ENCODE assay signal across 18 cellular contexts in the genomic region with DNA sequence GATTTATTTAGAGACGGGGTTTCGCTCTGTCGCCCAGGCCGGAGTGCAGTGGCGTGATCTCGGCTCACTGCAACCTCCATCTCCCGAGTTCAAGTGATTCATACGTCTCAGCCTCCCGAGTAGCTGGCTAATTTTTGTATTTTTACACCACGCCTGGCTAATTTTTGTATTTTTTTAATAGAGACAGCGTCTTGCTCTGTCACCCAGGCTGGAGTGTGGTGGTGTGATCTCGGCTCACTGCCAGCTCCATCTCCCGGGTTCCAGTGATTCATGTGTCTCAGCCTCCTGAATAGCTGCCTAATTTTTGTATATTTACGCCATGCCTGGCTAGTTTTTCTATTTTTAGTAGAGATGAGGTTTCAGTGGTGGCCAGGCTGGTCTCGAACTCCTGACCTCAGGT. TPM values are rescaled to one million over a fixed set of nuclear protein-coding genes. Genes with fewer than 3 reads are reported as not detected.
DNase-seq lines count a peak whose midpoint lies in the region; ATAC-seq, FAIRE-seq and TF ChIP-seq lines count a peak whose summit lies in the region.
"Had no signal": no experiment of that assay in that cellular context is flagged by ENCODE, and none has a peak within 500 bp of the region (broad histone marks: within the 10 kb centered on the region; RNA-seq: fewer than 3 reads in every experiment).

No MANE protein-coding gene starts in this region.

- no peak for DNase-seq in stimulated activated naive CD8-positive, alpha-beta T cell treated with anti-CD3 and anti-CD28 coated beads, Interleukin-15, amount 100 ng/mL, for 72 hours
- no peak for DNase-seq in stimulated activated naive CD8-positive, alpha-beta T cell treated with anti-CD3 and anti-CD28 coated beads, Interleukin-15, Interleukin-2, amounts not matched to agents 100 U/mL and 50 U/mL, for 24 hours
- DNase-seq in activated naive CD8-positive, alpha-beta T cell treated with anti-CD3 and anti-CD28 coated beads, Interleukin-2, amount 10 ng/mL, durations not matched to agents 7 days and 5 days: no peak
- DNase-seq in naive B cell (no peak), small intestine (no peak), smooth muscle cell (lab: John Stamatoyannopoulos, UW; ENCODE audit: unreplicated experiment) (no peak), ecto neural progenitor cell (ENCODE audit: low spot score) (no peak)
- DNase-seq: GF-D8; mammary epithelial cell; NK-92 treated with Interleukin-12 subunit alpha and Interleukin-12 subunit beta, amount 100 ng/mL, for 24 hours had no signal

- H3K4me2 ChIP-seq in smooth muscle cell: no peak overlapping the region

- peaks cover 26% of the 10 kb centered on the region for H3K4me1 Mint-ChIP-seq in stimulated activated naive CD8-positive, alpha-beta T cell treated with anti-CD3 and anti-CD28 coated beads, Interleukin-15, amount 100 ng/mL, for 72 hours
- H3K4me1 Mint-ChIP-seq in activated naive CD8-positive, alpha-beta T cell treated with anti-CD3 and anti-CD28 coated beads, Interleukin-2, amount 10 ng/mL, durations not matched to agents 7 days and 5 days: peaks cover 5% of the 10 kb centered on the region
- H3K4me1 Mint-ChIP-seq in naive B cell: peaks cover 0 to 26% (median 8%) of the 10 kb centered on the region in 3 donors

- peaks cover 8 to 11% of the 10 kb centered on the region in 2 donors for H3K9me3 Mint-ChIP-seq in stimulated activated naive CD8-positive, alpha-beta T cell treated with anti-CD3 and anti-CD28 coated beads, Interleukin-15, amount 100 ng/mL, for 72 hours
- H3K9me3 Mint-ChIP-seq in activated naive CD8-positive, alpha-beta T cell treated with anti-CD3 and anti-CD28 coated beads, Interleukin-2, amount 10 ng/mL, durations not matched to agents 7 days and 5 days: peaks cover 3% of the 10 kb centered on the region
- H3K9me3 Mint-ChIP-seq in naive B cell: peaks cover 0 to 5% (median 1%) of the 10 kb centered on the region in 7 donors

- H3K36me3 ChIP-seq in small intestine (ENCODE audit: control insufficient read depth in 2 of 2, insufficient read depth in 2 of 2, low read length in 2 of 2): no peaks in the 10 kb centered on the region
- H3K36me3 ChIP-seq in smooth muscle cell (ENCODE audit: low read depth): no peaks in the 10 kb centered on the region
- H3K36me3 ChIP-seq: breast epithelium, HAP-1 had no signal

- no peaks in the 10 kb centered on the region for H3F3A ChIP-seq in smooth muscle cell (ENCODE audit: low read depth)

- no peak for TF ChIP-seq CTCF in smooth muscle cell (IDR thresholded peaks at IDR 0.05; ENCODE audit: borderline replicate concordance, insufficient read depth, poor library complexity, severe bottlenecking)

- FAIRE-seq in small intestine (lab: Jason Lieb, UNC): no peak

- WGBS in small intestine, 3 donors: 83 to 90% (median 85%) methylated on average over 15 of the region's 15 CpGs
- 96% methylated on average over 15 of the region's 15 CpGs for WGBS in smooth muscle cell (ENCODE audit: low lambda C conversion rate)

- no peaks in the 10 kb centered on the region for H4K20me1 ChIP-seq in smooth muscle cell (ENCODE audit: low read depth)

- H3K9ac ChIP-seq in smooth muscle cell (ENCODE audit: low read depth): no peak overlapping the region

- no peak overlapping the region for H3K27ac ChIP-seq in small intestine (ENCODE audit: low read depth in 1 of 2, low read length in 1 of 2)
- no peak overlapping the region for H3K27ac ChIP-seq in smooth muscle cell (ENCODE audit: low read depth)

- H3K4me1 ChIP-seq in small intestine (ENCODE audit: control insufficient read depth in 2 of 2, insufficient read depth in 1 of 2, low read depth in 1 of 2, low read length in 1 of 2) (no peaks in the 10 kb centered on the region), smooth muscle cell (ENCODE audit: low read depth) (no peaks in the 10 kb centered on the region)
- H3K4me1 ChIP-seq: breast epithelium, HAP-1 had no signal

- POLR2A ChIA-PET in activated naive CD8-positive, alpha-beta T cell treated with anti-CD3 and anti-CD28 coated beads, Interleukin-2, amount 10 ng/mL, durations not matched to agents 7 days and 5 days (lab: Charles Lee): no interaction called here

- no peak overlapping the region for H2AFZ ChIP-seq in smooth muscle cell (ENCODE audit: low read depth)

- H3K79me2 ChIP-seq in smooth muscle cell (ENCODE audit: low read depth): no peaks in the 10 kb centered on the region

- no peaks in the 10 kb centered on the region for H3K9me3 ChIP-seq in small intestine (ENCODE audit: control insufficient read depth, low read depth)
- no peaks in the 10 kb centered on the region for H3K9me3 ChIP-seq in smooth muscle cell (replicated peaks; ENCODE audit: low read depth)
- H3K9me3 ChIP-seq: breast epithelium, HAP-1, upper lobe of left lung had no signal

- H3K27me3 ChIP-seq in small intestine (ENCODE audit: control insufficient read depth in 2 of 2, insufficient read depth in 2 of 2, low read length in 2 of 2) (no peaks in the 10 kb centered on the region), smooth muscle cell (ENCODE audit: low read depth) (no peaks in the 10 kb centered on the region)
- H3K27me3 ChIP-seq: breast epithelium, upper lobe of left lung had no signal

- H3K27me3 Mint-ChIP-seq in stimulated activated naive CD8-positive, alpha-beta T cell treated with anti-CD3 and anti-CD28 coated beads, Interleukin-15, amount 100 ng/mL, for 72 hours: peaks cover 57% of the 10 kb centered on the region
- H3K27me3 Mint-ChIP-seq in activated naive CD8-positive, alpha-beta T cell treated with anti-CD3 and anti-CD28 coated beads, Interleukin-2, amount 10 ng/mL, durations not matched to agents 7 days and 5 days: peaks cover 41% of the 10 kb centered on the region
- H3K27me3 Mint-ChIP-seq in naive B cell: peaks cover 5 to 57% (median 23%) of the 10 kb centered on the region in 3 donors

- ATAC-seq in stimulated activated naive CD8-positive, alpha-beta T cell treated with anti-CD3 and anti-CD28 coated beads, Interleukin-15, amount 100 ng/mL, for 72 hours: no peak
- ATAC-seq in stimulated activated naive CD8-positive, alpha-beta T cell treated with anti-CD3 and anti-CD28 coated beads, Interleukin-15, Interleukin-2, amounts not matched to agents 100 U/mL and 50 U/mL, for 24 hours: no peak
- ATAC-seq in activated naive CD8-positive, alpha-beta T cell treated with anti-CD3 and anti-CD28 coated beads, Interleukin-2, amount 10 ng/mL, durations not matched to agents 7 days and 5 days (ENCODE audit: low read depth): no peak
- ATAC-seq in naive B cell (ENCODE audit: low read depth in 2 of 2) (peak; percentile 11 to 15), GM19328 (IDR thresholded peaks at IDR 0.05; ENCODE audit: unreplicated experiment) (no peak)

- H3K27ac Mint-ChIP-seq in stimulated activated naive CD8-positive, alpha-beta T cell treated with anti-CD3 and anti-CD28 coated beads, Interleukin-15, amount 100 ng/mL, for 72 hours: peak overlapping the region in 1 of 2 donors; percentile 76
- H3K27ac Mint-ChIP-seq in activated naive CD8-positive, alpha-beta T cell treated with anti-CD3 and anti-CD28 coated beads, Interleukin-2, amount 10 ng/mL, durations not matched to agents 7 days and 5 days: no peak overlapping the region
- H3K27ac Mint-ChIP-seq in naive B cell: peak overlapping the region in 2 of 6 donors; percentile 44 to 73
- H3K27ac Mint-ChIP-seq: activated T-helper 1 cell treated with anti-CD3 and anti-CD28 coated beads, Interleukin-12 subunit alpha, Interleukin-12 subunit beta, Interleukin-2, Interleukin-4 antibody, amounts not matched to agents 30 ng/mL and 10 ng/mL and 1 ng/mL, durations not matched to agents 14 hours and 24 hours and 36 hours; IgD-negative memory B cell had no signal

- peak overlapping the region; percentile 73 to 74 for H3K4me3 Mint-ChIP-seq in stimulated activated naive CD8-positive, alpha-beta T cell treated with anti-CD3 and anti-CD28 coated beads, Interleukin-15, amount 100 ng/mL, for 72 hours
- peak overlapping the region; percentile 47 for H3K4me3 Mint-ChIP-seq in activated naive CD8-positive, alpha-beta T cell treated with anti-CD3 and anti-CD28 coated beads, Interleukin-2, amount 10 ng/mL, durations not matched to agents 7 days and 5 days
- peak overlapping the region; percentile 63 to 91 (median 82) for H3K4me3 Mint-ChIP-seq in naive B cell

- no peak overlapping the region for H3K4me3 ChIP-seq in small intestine (ENCODE audit: low read depth in 1 of 2, low read length in 2 of 2)
- H3K4me3 ChIP-seq in smooth muscle cell: no peak overlapping the region
- H3K4me3 ChIP-seq: HAP-1 had no signal

- H3K36me3 Mint-ChIP-seq in activated naive CD8-positive, alpha-beta T cell treated with anti-CD3 and anti-CD28 coated beads, Interleukin-2, amount 10 ng/mL, durations not matched to agents 7 days and 5 days: no peaks in the 10 kb centered on the region
- H3K36me3 Mint-ChIP-seq in naive B cell: peaks cover 0 to 14% of the 10 kb centered on the region in 2 donors
- H3K36me3 Mint-ChIP-seq: CD4-positive, CD25-positive, alpha-beta regulatory T cell had no signal

RNA-seq across cellular contexts. Expression of a gene that starts 34.3 kb away (rescaled TPM):
- 10 to 100 TPM; 70.1 to 74.6 TPM for total RNA-seq in activated naive CD8-positive, alpha-beta T cell treated with anti-CD3 and anti-CD28 coated beads, Interleukin-2, amount 10 ng/mL, durations not matched to agents 7 days and 5 days
- polyA plus RNA-seq in naive B cell (ENCODE audit: low read depth in 6 of 6): 10 to 100 TPM; 27.8 to 52.3 (median 37.3) TPM
- polyA plus RNA-seq in small intestine: 100 to 1,000 TPM in 1 of 3 donors, 10 to 100 TPM in 2; 42.3 to 116 (median 86.1) TPM
- 16.6 and 24.6 TPM in 2 replicates for total RNA-seq in smooth muscle cell
- polyA plus RNA-seq in smooth muscle cell: 37.6 and 48.2 TPM in 2 replicates

RNA-seq across cellular contexts. Expression of a gene that starts 52.1 kb away (rescaled TPM):
- not detected for total RNA-seq in activated naive CD8-positive, alpha-beta T cell treated with anti-CD3 and anti-CD28 coated beads, Interleukin-2, amount 10 ng/mL, durations not matched to agents 7 days and 5 days
- not detected for polyA plus RNA-seq in naive B cell (ENCODE audit: low read depth in 6 of 6)
- under 1 TPM in 1 of 3 donors, not detected in 2; 0.03 TPM for polyA plus RNA-seq in small intestine
- 0.18 TPM in 1 of 2 replicates, not detected in the other for total RNA-seq in smooth muscle cell
- not detected in 2 replicates for polyA plus RNA-seq in smooth muscle cell
- total RNA-seq: activated CD8-positive, alpha-beta memory T cell treated with anti-CD3 and anti-CD28 coated beads for 36 hours; activated T-helper 1 cell treated with anti-CD3 and anti-CD28 coated beads, Interleukin-12 subunit alpha, Interleukin-12 subunit beta, Interleukin-2, Interleukin-4 antibody, amounts not matched to agents 30 ng/mL and 10 ng/mL and 1 ng/mL, durations not matched to agents 14 hours and 24 hours and 36 hours; CD4-positive, CD25-positive, alpha-beta regulatory T cell had no signal
- polyA plus RNA-seq: CD4-positive, CD25-positive, alpha-beta regulatory T cell; IgD-negative memory B cell; mammary epithelial cell had no signal

Comparison
In these comparisons a context has a peak if more than half of its experiments do, and no peak if none do; other contexts are left out.
1. ATAC-seq: peak in naive B cell (2 of 2); none in stimulated activated naive CD8-positive, alpha-beta T cell treated with anti-CD3 and anti-CD28 coated beads, Interleukin-15, amount 100 ng/mL, for 72 hours (single experiment), stimulated activated naive CD8-positive, alpha-beta T cell treated with anti-CD3 and anti-CD28 coated beads, Interleukin-15, Interleukin-2, amounts not matched to agents 100 U/mL and 50 U/mL, for 24 hours (single experiment), activated naive CD8-positive, alpha-beta T cell treated with anti-CD3 and anti-CD28 coated beads, Interleukin-2, amount 10 ng/mL, durations not matched to agents 7 days and 5 days (single experiment) and GM19328 (single experiment).
2. Peak in every context shown above with its lines, with median percentiles within 50 percentile points of each other: H3K4me3 Mint-ChIP-seq.